In the genomic region with DNA sequence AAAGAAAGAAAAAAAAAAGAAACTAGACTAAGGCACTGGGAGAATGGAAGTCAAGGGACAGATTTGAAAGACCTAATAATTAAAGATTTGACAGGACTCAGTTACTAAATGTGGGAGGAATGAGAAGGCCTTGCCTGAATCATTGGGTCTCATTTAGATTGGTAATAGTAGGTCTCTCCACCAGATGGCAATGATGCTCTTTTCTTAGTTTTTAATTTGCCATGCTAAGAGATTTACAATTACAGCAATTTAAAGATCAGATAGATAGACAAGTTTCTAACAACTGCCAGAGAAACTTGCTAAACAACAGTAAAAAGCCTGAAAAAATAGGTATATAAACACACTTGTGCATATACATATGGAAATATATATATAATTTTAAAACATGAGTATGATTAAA, we compare ENCODE assay signal across 8 cellular contexts. TPM values are rescaled to one million over a fixed set of nuclear protein-coding genes. Genes with fewer than 3 reads are reported as not detected.
DNase-seq lines count a peak whose midpoint lies in the region; ATAC-seq and TF ChIP-seq lines count a peak whose summit lies in the region.

No MANE protein-coding gene starts in this region.

- intact Hi-C loops in dorsolateral prefrontal cortex (cut with DNase I): loop anchor here in 1 of 2 donors (5.0 kb wide), 1 partner anchor 255 kb away; no protein-coding TSS in a partner anchor

- TF ChIP-seq CTCF in 22Rv1 (IDR thresholded peaks at IDR 0.05): peak; percentile 37
- peak in 55 of 56 donors; percentile 44 to 78 (median 62) for TF ChIP-seq CTCF in dorsolateral prefrontal cortex (IDR thresholded peaks at IDR 0.05 in 54 of 56, conservative IDR thresholded peaks at IDR 0.05 in 2 of 56; ENCODE audit: low read depth in 1 of 56, partially characterized antibody in 56 of 56)
- TF ChIP-seq CTCF in nephron (IDR thresholded peaks at IDR 0.05; ENCODE audit: unreplicated experiment in 3 of 3): peak; percentile 55 to 67 (median 58)

- no peak for ATAC-seq in GM21723 (IDR thresholded peaks at IDR 0.05; ENCODE audit: unreplicated experiment)

- H3K9me3 Mint-ChIP-seq in nephron: no peaks in the 10 kb centered on the region

- H3K27me3 Mint-ChIP-seq in nephron (ENCODE audit: low read depth): no peaks in the 10 kb centered on the region

- H3K27me3 ChIP-seq in dorsolateral prefrontal cortex: no peaks in the 10 kb centered on the region

- no peak overlapping the region for H3K4me3 Mint-ChIP-seq in nephron

- peaks cover 5% of the 10 kb centered on the region for H3K4me1 Mint-ChIP-seq in nephron

- DNase-seq in GDM1 (lab: John Stamatoyannopoulos, UW) (peak; percentile 8), NCI-H69 (lab: John Stamatoyannopoulos, UW) (peak; percentile 36), dorsolateral prefrontal cortex (no peak), ureter (ENCODE audit: low spot score) (no peak)
- no peak for DNase-seq in activated effector memory CD4-positive, alpha-beta T cell treated with anti-CD3 and anti-CD28 coated beads, Interleukin-2, amount 50 U/mL, for 16 hours

- peak overlapping the region; percentile 60 to 86 (median 76) for H3K27ac Mint-ChIP-seq in nephron

- no peak overlapping the region for H3K27ac ChIP-seq in 22Rv1
- no peak overlapping the region for H3K27ac ChIP-seq in dorsolateral prefrontal cortex

- H3K36me3 Mint-ChIP-seq in nephron (ENCODE audit: low read depth): peaks cover 5% of the 10 kb centered on the region

- H3K4me3 ChIP-seq in dorsolateral prefrontal cortex: no peak overlapping the region

RNA-seq across cellular contexts. Expression of a gene that starts 15.3 kb away (rescaled TPM):
- 10 to 100 TPM; 22.7 to 40.7 (median 31.5) TPM for total RNA-seq in dorsolateral prefrontal cortex
- total RNA-seq in ureter: 16.9 TPM

RNA-seq across cellular contexts. Expression of a gene that starts 15.5 kb away (rescaled TPM):
- total RNA-seq in dorsolateral prefrontal cortex (10 to 100 TPM; 11.9 to 35.6 (median 21.1) TPM), ureter (36.5 TPM)

Comparison
In these comparisons a context has a peak if more than half of its experiments do, and no peak if none do; other contexts are left out.
1. DNase-seq: peak in GDM1 (single experiment) and NCI-H69 (single experiment); none in dorsolateral prefrontal cortex (0 of 10), activated effector memory CD4-positive, alpha-beta T cell treated with anti-CD3 and anti-CD28 coated beads, Interleukin-2, amount 50 U/mL, for 16 hours (single experiment) and ureter (single experiment).
2. Peak in every context shown above with its lines, with median percentiles within 50 percentile points of each other: CTCF ChIP-seq.